In the genomic region with DNA sequence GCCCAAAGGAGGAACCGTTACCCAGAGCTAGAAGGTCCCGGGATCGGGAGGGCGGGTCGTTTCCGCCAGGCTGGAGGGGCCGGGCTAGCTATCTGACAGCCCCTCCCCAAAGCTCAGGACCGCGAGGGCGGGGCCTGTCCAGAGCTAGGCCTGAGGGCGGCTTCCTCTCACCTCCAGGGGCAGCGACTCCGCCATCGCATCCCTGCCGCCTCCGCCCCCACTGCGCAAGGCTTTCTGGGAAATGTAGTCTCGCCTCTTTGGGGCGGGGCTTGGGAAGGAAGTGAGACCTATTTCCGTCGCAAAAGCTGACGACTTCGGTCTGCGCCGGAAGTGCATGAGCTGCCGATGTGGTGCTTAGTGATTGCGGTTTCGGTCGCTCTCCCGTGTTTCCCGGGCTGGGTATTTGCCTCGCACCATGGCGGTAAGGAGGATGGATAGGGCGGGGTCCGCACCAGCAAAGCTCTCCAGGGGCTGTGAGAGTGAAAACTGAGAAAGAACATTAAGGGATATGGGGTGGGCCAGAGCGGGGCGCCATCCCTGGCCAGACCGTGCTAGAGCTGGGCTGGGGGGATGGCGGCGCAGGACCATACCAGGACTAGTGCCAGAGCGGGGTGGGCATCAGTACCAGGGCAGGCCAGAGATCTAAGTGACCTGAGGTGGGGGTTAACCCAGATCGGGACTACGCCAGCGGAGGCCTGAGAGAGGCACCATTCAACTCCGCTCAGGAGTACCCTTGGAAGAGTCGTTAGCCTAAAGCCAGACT, we compare ENCODE assay signal across 8 cellular contexts. TPM values are rescaled to one million over a fixed set of nuclear protein-coding genes. Genes with fewer than 3 reads are reported as not detected.
DNase-seq lines count a peak whose midpoint lies in the region; ATAC-seq and TF ChIP-seq lines count a peak whose summit lies in the region.

A gene (plus strand): TSS at position 327 of the 763 bp plus-strand sequence. CDS start 89 bp downstream, at position 416.

- no peaks in the 10 kb centered on the region for H3K9me3 ChIP-seq in cardiac muscle cell (ENCODE audit: low read depth)
- no peaks in the 10 kb centered on the region for H3K9me3 ChIP-seq in parathyroid adenoma (ENCODE audit: control insufficient read depth, low read length)
- no peaks in the 10 kb centered on the region for H3K9me3 ChIP-seq in tibial nerve

- H3K27me3 ChIP-seq in cardiac muscle cell (no peaks in the 10 kb centered on the region), parathyroid adenoma (ENCODE audit: control insufficient read depth, insufficient read depth, low read length) (no peaks in the 10 kb centered on the region), tibial nerve (no peaks in the 10 kb centered on the region)

- peak within 1 kb of the TSS; percentile 28 for H3K9ac ChIP-seq in parathyroid adenoma

- ATAC-seq in HG02759 (IDR thresholded peaks at IDR 0.05; ENCODE audit: unreplicated experiment): peak; percentile 97
- ATAC-seq in activated naive CD8-positive, alpha-beta T cell treated with anti-CD3 and anti-CD28 coated beads, Interleukin-2, amount 50 U/mL, for 24 hours: peak; percentile 92

- peaks cover 33% of the 10 kb centered on the region for H3K4me1 Mint-ChIP-seq in activated naive CD8-positive, alpha-beta T cell treated with anti-CD3 and anti-CD28 coated beads, Interleukin-2, amount 50 U/mL, for 24 hours

- 0 to 1% methylated on average over 37 to 44 of the region's 46 CpGs for WGBS in tibial nerve, 2 donors

- peak; percentile 76 to 89 for TF ChIP-seq POLR2A in tibial nerve (IDR thresholded peaks at IDR 0.05)

- H3K27ac Mint-ChIP-seq in activated naive CD8-positive, alpha-beta T cell treated with anti-CD3 and anti-CD28 coated beads, Interleukin-2, amount 50 U/mL, for 24 hours: peak within 1 kb of the TSS; percentile 100

- peaks cover 8% of the 10 kb centered on the region for H3K79me2 ChIP-seq in parathyroid adenoma

- peak within 1 kb of the TSS; percentile 100 for H3K4me3 Mint-ChIP-seq in activated naive CD8-positive, alpha-beta T cell treated with anti-CD3 and anti-CD28 coated beads, Interleukin-2, amount 50 U/mL, for 24 hours

- H3K4me2 ChIP-seq in parathyroid adenoma (ENCODE audit: low read length): peak within 1 kb of the TSS; percentile 88

- H3K27me3 Mint-ChIP-seq in activated naive CD8-positive, alpha-beta T cell treated with anti-CD3 and anti-CD28 coated beads, Interleukin-2, amount 50 U/mL, for 24 hours: peaks cover 3% of the 10 kb centered on the region

- TF ChIP-seq CTCF in GM12865 (IDR thresholded peaks at IDR 0.05; ENCODE audit: insufficient read depth, low read depth, low read length, missing control alignments) (peak; percentile 14), cardiac muscle cell (IDR thresholded peaks at IDR 0.05; ENCODE audit: low read depth, low read length) (peak; percentile 11), parathyroid adenoma (IDR thresholded peaks at IDR 0.05) (no peak), tibial nerve (IDR thresholded peaks at IDR 0.05) (peak in 3 of 5 experiments; percentile 7 to 60 (median 49))

- peaks cover 16% of the 10 kb centered on the region for H3K36me3 ChIP-seq in cardiac muscle cell
- no peaks in the 10 kb centered on the region for H3K36me3 ChIP-seq in parathyroid adenoma (ENCODE audit: control insufficient read depth, insufficient read depth, low read length)
- peaks cover 0 to 57% (median 4%) of the 10 kb centered on the region in 3 donors for H3K36me3 ChIP-seq in tibial nerve

- peak; percentile 98 to 99 for TF ChIP-seq EP300 in tibial nerve (IDR thresholded peaks at IDR 0.05)

- peak; percentile 99 for DNase-seq in GM12865 (ENCODE audit: low read depth)
- DNase-seq in NCI-H1417 treated with DMSO at 0.1 percent for 48 hours (lab: John Stamatoyannopoulos, UW): peak; percentile 61
- DNase-seq in SW480 (ENCODE audit: low spot score): peak; percentile 94
- DNase-seq in activated naive CD8-positive, alpha-beta T cell treated with anti-CD3 and anti-CD28 coated beads, Interleukin-2, amount 50 U/mL, for 24 hours: peak; percentile 99
- peak; percentile 99 for DNase-seq in cardiac muscle cell (ENCODE audit: low read depth in 1 of 2, low spot score in 1 of 2)
- DNase-seq in tibial nerve (ENCODE audit: low spot score in 2 of 2): peak; percentile 95 to 98

- H3K4me3 ChIP-seq in GM12865 (ENCODE audit: low read depth, low read length) (peak within 1 kb of the TSS; percentile 97), cardiac muscle cell (peak within 1 kb of the TSS; percentile 95), parathyroid adenoma (ENCODE audit: low read depth, low read length) (peak within 1 kb of the TSS; percentile 93), tibial nerve (peak within 1 kb of the TSS; percentile 74 to 94 (median 86))

- peaks cover 33% of the 10 kb centered on the region for H3K36me3 Mint-ChIP-seq in activated naive CD8-positive, alpha-beta T cell treated with anti-CD3 and anti-CD28 coated beads, Interleukin-2, amount 50 U/mL, for 24 hours (ENCODE audit: low read depth)

- H3K27ac ChIP-seq in cardiac muscle cell: no peak within 1 kb of the TSS
- peak within 1 kb of the TSS; percentile 46 for H3K27ac ChIP-seq in parathyroid adenoma
- H3K27ac ChIP-seq in tibial nerve: peak within 1 kb of the TSS; percentile 21 to 92 (median 84)

- H3K9me3 Mint-ChIP-seq in activated naive CD8-positive, alpha-beta T cell treated with anti-CD3 and anti-CD28 coated beads, Interleukin-2, amount 50 U/mL, for 24 hours: no peaks in the 10 kb centered on the region

- peak within 1 kb of the TSS; percentile 54 for H2AFZ ChIP-seq in parathyroid adenoma

- H3K4me1 ChIP-seq in cardiac muscle cell (ENCODE audit: low read depth): no peaks in the 10 kb centered on the region
- H3K4me1 ChIP-seq in parathyroid adenoma: peaks cover 21% of the 10 kb centered on the region
- peaks cover 0 to 30% (median 10%) of the 10 kb centered on the region in 4 donors for H3K4me1 ChIP-seq in tibial nerve

RNA-seq across cellular contexts. Expression of the gene that starts here (rescaled TPM):
- total RNA-seq in cardiac muscle cell: 29.6 and 30.2 TPM in 2 replicates
- 64.5 and 89.0 TPM in 2 replicates for polyA plus RNA-seq in cardiac muscle cell
- total RNA-seq in tibial nerve: 10 to 100 TPM; 28.0 to 47.6 (median 41.2) TPM
